Comparison of ENCODE assay signal across 18 cellular contexts in the genomic region with DNA sequence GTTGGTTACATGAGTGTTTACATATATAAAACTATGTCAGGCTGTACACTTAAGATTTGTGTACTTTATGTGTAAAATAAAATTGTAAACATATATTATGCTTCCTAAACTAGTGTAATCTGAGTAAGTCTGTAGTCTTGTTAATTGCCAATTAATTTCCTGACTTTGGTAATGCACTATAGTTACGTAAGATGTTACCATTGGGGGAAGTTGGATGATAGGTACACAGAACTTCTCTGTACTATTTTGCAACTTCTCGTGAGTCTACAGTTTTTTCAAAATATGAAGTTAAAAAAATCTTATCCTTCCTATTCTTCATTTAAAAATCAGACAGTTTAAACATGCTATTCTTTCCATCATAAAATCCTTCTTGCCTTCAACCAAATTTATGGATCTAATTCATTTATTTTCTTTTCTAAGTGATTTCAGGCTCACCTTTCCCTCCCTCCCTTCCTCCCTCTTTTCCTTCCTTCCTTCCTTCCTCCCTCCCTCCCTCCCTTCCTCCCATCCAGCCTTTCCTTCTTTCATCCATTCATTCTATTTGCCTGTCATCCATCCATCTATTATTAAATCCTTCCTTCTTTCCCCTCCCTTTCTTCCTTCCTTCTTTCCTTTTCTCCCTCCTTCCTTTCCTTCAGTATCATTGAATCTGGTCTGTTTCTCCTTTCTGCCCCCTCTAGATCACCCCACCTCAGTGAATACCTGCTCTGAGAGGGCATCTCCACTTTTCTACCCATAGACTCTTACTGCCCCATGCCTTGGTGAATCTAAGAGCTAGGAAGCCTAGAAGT.
"Had no signal": no experiment of that assay in that cellular context is flagged by ENCODE, and none has a peak within 500 bp of the region (broad histone marks: within the 10 kb centered on the region; RNA-seq: fewer than 3 reads in every experiment).

No MANE protein-coding gene starts in this region.

- H3K27ac ChIP-seq: ascending aorta, breast epithelium, tibial artery, VCaP had no signal

- FAIRE-seq: islet of Langerhans, urothelium cell line had no signal

- H3K27ac Mint-ChIP-seq: activated naive CD4-positive, alpha-beta T cell treated with anti-CD3 and anti-CD28 coated beads for 36 hours; activated naive CD8-positive, alpha-beta T cell treated with anti-CD3 and anti-CD28 coated beads, Interleukin-2, amount 50 U/mL, for 24 hours; natural killer cell; stimulated activated naive B cell treated with anti-CD40 and anti-IgM and Interleukin-4, amounts not matched to agents 10 μg/mL and 1 μg/mL and 100 μg/mL, for 72 hours had no signal

- H3K27me3 ChIP-seq: ascending aorta, breast epithelium had no signal

- H3K4me1 Mint-ChIP-seq: activated naive CD8-positive, alpha-beta T cell treated with anti-CD3 and anti-CD28 coated beads, Interleukin-2, amount 50 U/mL, for 24 hours; natural killer cell; stimulated activated naive B cell treated with anti-CD40 and anti-IgM and Interleukin-4, amounts not matched to agents 10 μg/mL and 1 μg/mL and 100 μg/mL, for 72 hours had no signal

- ATAC-seq: activated naive CD8-positive, alpha-beta T cell treated with anti-CD3 and anti-CD28 coated beads, Interleukin-2, amount 50 U/mL, for 24 hours; natural killer cell; stimulated activated naive B cell treated with anti-CD40 and anti-IgM and Interleukin-4, amounts not matched to agents 10 μg/mL and 1 μg/mL and 100 μg/mL, for 72 hours had no signal

- H3K9me3 Mint-ChIP-seq: activated naive CD4-positive, alpha-beta T cell treated with anti-CD3 and anti-CD28 coated beads for 36 hours; activated naive CD8-positive, alpha-beta T cell treated with anti-CD3 and anti-CD28 coated beads, Interleukin-2, amount 50 U/mL, for 24 hours; natural killer cell; stimulated activated naive B cell treated with anti-CD40 and anti-IgM and Interleukin-4, amounts not matched to agents 10 μg/mL and 1 μg/mL and 100 μg/mL, for 72 hours had no signal

- H3K27me3 Mint-ChIP-seq: activated naive CD8-positive, alpha-beta T cell treated with anti-CD3 and anti-CD28 coated beads, Interleukin-2, amount 50 U/mL, for 24 hours had no signal

- H3K9me3 ChIP-seq: ascending aorta, breast epithelium, tibial artery had no signal

- H3K4me3 ChIP-seq: ascending aorta, breast epithelium, tibial artery had no signal

- H3K4me3 Mint-ChIP-seq: activated naive CD4-positive, alpha-beta T cell treated with anti-CD3 and anti-CD28 coated beads for 36 hours; activated naive CD8-positive, alpha-beta T cell treated with anti-CD3 and anti-CD28 coated beads, Interleukin-2, amount 50 U/mL, for 24 hours; natural killer cell; stimulated activated naive B cell treated with anti-CD40 and anti-IgM and Interleukin-4, amounts not matched to agents 10 μg/mL and 1 μg/mL and 100 μg/mL, for 72 hours had no signal

- H3K36me3 ChIP-seq: ascending aorta, breast epithelium, tibial artery had no signal

- H3K4me1 ChIP-seq: ascending aorta, breast epithelium, tibial artery had no signal

- H3K36me3 Mint-ChIP-seq: natural killer cell; stimulated activated naive B cell treated with anti-CD40 and anti-IgM and Interleukin-4, amounts not matched to agents 10 μg/mL and 1 μg/mL and 100 μg/mL, for 72 hours had no signal

- DNase-seq: activated CD4-positive, alpha-beta T cell treated with anti-CD3 and anti-CD28 coated beads for 1 hour; activated CD4-positive, alpha-beta T cell treated with anti-CD3 and anti-CD28 coated beads, Interleukin-2, amount 50 U/mL, for 4 hours; activated naive CD4-positive, alpha-beta T cell treated with anti-CD3 and anti-CD28 coated beads for 36 hours; activated naive CD8-positive, alpha-beta T cell treated with anti-CD3 and anti-CD28 coated beads, Interleukin-2, amount 50 U/mL, for 24 hours; activated T-cell treated with anti-CD3 and anti-CD28 coated beads for 4 hours; natural killer cell; nucleus accumbens; posterior cingulate gyrus; stimulated activated CD4-positive, alpha-beta T cell treated with anti-CD3 and anti-CD28 coated beads, Interleukin-15, amount 100 ng/mL, for 24 hours; stimulated activated CD4-positive, alpha-beta T cell treated with anti-CD3 and anti-CD28 coated beads, Interleukin-4, amount 100 ng/mL, for 1 hour; stimulated activated naive B cell treated with anti-CD40 and anti-IgM and Interleukin-4, amounts not matched to agents 10 μg/mL and 1 μg/mL and 100 μg/mL, for 72 hours; T1000 had no signal
